In the genomic region with DNA sequence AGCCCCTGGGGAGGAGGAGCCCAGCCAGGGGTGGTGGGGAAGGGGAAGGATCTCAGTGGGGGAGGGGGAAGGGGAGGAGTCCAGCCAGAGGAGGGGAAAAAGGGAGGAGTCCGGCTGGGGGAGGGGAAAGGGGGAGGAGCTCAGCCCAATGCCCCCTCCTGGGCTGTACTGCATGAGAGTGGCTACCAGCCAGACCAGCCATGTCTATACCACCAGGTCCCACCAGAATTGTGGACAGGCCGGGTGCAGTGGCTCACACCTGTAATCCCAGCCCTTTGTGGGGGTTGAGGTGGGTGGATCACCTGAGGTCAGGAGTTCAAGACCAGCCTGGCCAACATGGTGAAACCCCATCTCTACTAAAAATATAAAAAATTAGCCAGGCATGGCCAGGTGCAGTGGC, we compare ENCODE assay signal across 20 cellular contexts. TPM values are rescaled to one million over a fixed set of nuclear protein-coding genes. Genes with fewer than 3 reads are reported as not detected.
DNase-seq lines count a peak whose midpoint lies in the region; TF ChIP-seq lines count a peak whose summit lies in the region.
"Had no signal": no experiment of that assay in that cellular context is flagged by ENCODE, and none has a peak within 500 bp of the region (broad histone marks: within the 10 kb centered on the region; RNA-seq: fewer than 3 reads in every experiment).

No MANE protein-coding gene starts in this region.

- DNase-seq in activated effector memory CD4-positive, alpha-beta T cell treated with anti-CD3 and anti-CD28 coated beads, Interleukin-2, amount 50 U/mL, for 16 hours: peak; percentile 38
- no peak for DNase-seq in activated effector memory CD4-positive, alpha-beta T cell treated with Interleukin-2 at 50 U/mL for 16 hours
- DNase-seq in coronary artery (ENCODE audit: low spot score) (peak; percentile 31), sigmoid colon (peak; percentile 28), DMS 273 treated with DMSO at 0.1 percent for 48 hours (lab: John Stamatoyannopoulos, UW) (no peak), SIG-M5 treated with dmso at 0.1 percent for 504 hours (lab: John Stamatoyannopoulos, UW; ENCODE audit: unreplicated experiment) (no peak)
- DNase-seq in activated naive CD4-positive, alpha-beta T cell treated with anti-CD3 and anti-CD28 coated beads, Interleukin-2, amount 10 ng/mL, durations not matched to agents 7 days and 5 days: no peak
- DNase-seq: CD4-positive, CD25-positive, alpha-beta regulatory T cell; IMR-90; KG1; MG63; NCI-H1105 treated with DMSO at 0.1 percent for 48 hours; NCI-H146; NCI-H1930; NCI-H2107; NCI-H524 treated with DMSO at 0.1 percent for 48 hours; NCI-H774; SJCRH30 had no signal

- no peak for TF ChIP-seq POLR2A in sigmoid colon (IDR thresholded peaks at IDR 0.05)

- WGBS in sigmoid colon, 2 donors: 61 to 73% methylated on average over 2 of the region's 2 CpGs

- no peaks in the 10 kb centered on the region for H3K36me3 ChIP-seq in sigmoid colon
- H3K36me3 ChIP-seq: BLaER1, MG63, SJCRH30 had no signal

- H3K9me3 Mint-ChIP-seq in activated naive CD4-positive, alpha-beta T cell treated with anti-CD3 and anti-CD28 coated beads, Interleukin-2, amount 10 ng/mL, durations not matched to agents 7 days and 5 days: no peaks in the 10 kb centered on the region

- TF ChIP-seq CTCF in coronary artery (IDR thresholded peaks at IDR 0.05) (no peak), sigmoid colon (IDR thresholded peaks at IDR 0.05) (no peak)

- H3K4me3 Mint-ChIP-seq in activated naive CD4-positive, alpha-beta T cell treated with anti-CD3 and anti-CD28 coated beads, Interleukin-2, amount 10 ng/mL, durations not matched to agents 7 days and 5 days: no peak overlapping the region
- H3K4me3 Mint-ChIP-seq: CD4-positive, CD25-positive, alpha-beta regulatory T cell had no signal

- H3K27me3 Mint-ChIP-seq in activated naive CD4-positive, alpha-beta T cell treated with anti-CD3 and anti-CD28 coated beads, Interleukin-2, amount 10 ng/mL, durations not matched to agents 7 days and 5 days: no peaks in the 10 kb centered on the region
- H3K27me3 Mint-ChIP-seq: CD4-positive, CD25-positive, alpha-beta regulatory T cell had no signal

- no peak overlapping the region for H3K4me3 ChIP-seq in coronary artery
- no peak overlapping the region for H3K4me3 ChIP-seq in sigmoid colon
- H3K4me3 ChIP-seq: BLaER1, MG63, SJCRH30 had no signal

- H3K36me3 Mint-ChIP-seq in activated naive CD4-positive, alpha-beta T cell treated with anti-CD3 and anti-CD28 coated beads, Interleukin-2, amount 10 ng/mL, durations not matched to agents 7 days and 5 days: no peaks in the 10 kb centered on the region
- H3K36me3 Mint-ChIP-seq: CD4-positive, CD25-positive, alpha-beta regulatory T cell had no signal

- no peaks in the 10 kb centered on the region for H3K4me1 ChIP-seq in sigmoid colon
- H3K4me1 ChIP-seq: SJCRH30 had no signal

- no peaks in the 10 kb centered on the region for H3K9me3 ChIP-seq in sigmoid colon
- H3K9me3 ChIP-seq: BLaER1, MG63, SJCRH30 had no signal

- CTCF ChIA-PET in activated naive CD4-positive, alpha-beta T cell treated with anti-CD3 and anti-CD28 coated beads, Interleukin-2, amount 10 ng/mL, durations not matched to agents 7 days and 5 days (lab: Charles Lee): no interaction called here

- H3K27ac Mint-ChIP-seq in activated naive CD4-positive, alpha-beta T cell treated with anti-CD3 and anti-CD28 coated beads, Interleukin-2, amount 10 ng/mL, durations not matched to agents 7 days and 5 days: no peak overlapping the region
- H3K27ac Mint-ChIP-seq: CD4-positive, CD25-positive, alpha-beta regulatory T cell had no signal

- no peak for TF ChIP-seq EP300 in sigmoid colon (IDR thresholded peaks at IDR 0.05)

- no peak overlapping the region for H3K27ac ChIP-seq in coronary artery
- no peak overlapping the region for H3K27ac ChIP-seq in sigmoid colon
- H3K27ac ChIP-seq: BLaER1, SJCRH30 had no signal

- H3K4me1 Mint-ChIP-seq in activated naive CD4-positive, alpha-beta T cell treated with anti-CD3 and anti-CD28 coated beads, Interleukin-2, amount 10 ng/mL, durations not matched to agents 7 days and 5 days: no peaks in the 10 kb centered on the region
- H3K4me1 Mint-ChIP-seq: CD4-positive, CD25-positive, alpha-beta regulatory T cell had no signal

- intact Hi-C loops in sigmoid colon (cut with DNase I): no loop called here

- H3K27me3 ChIP-seq in sigmoid colon: no peaks in the 10 kb centered on the region
- H3K27me3 ChIP-seq: BLaER1, MG63 had no signal

RNA-seq across cellular contexts. Expression of a gene that starts 30.7 kb away (rescaled TPM):
- total RNA-seq in sigmoid colon: 10 to 100 TPM in 3 of 4 donors, 1 to 10 TPM in 1; 9.2 to 33.2 (median 14.6) TPM
- polyA plus RNA-seq in sigmoid colon: 1 to 10 TPM in 2 of 3 donors, under 1 TPM in 1; 0.69 to 5.9 (median 1.2) TPM
- total RNA-seq: CD4-positive, CD25-positive, alpha-beta regulatory T cell; G401; SJCRH30 had no signal

Comparison
In these comparisons a context has a peak if more than half of its experiments do, and no peak if none do; other contexts are left out.
1. DNase-seq: peak in activated effector memory CD4-positive, alpha-beta T cell treated with anti-CD3 and anti-CD28 coated beads, Interleukin-2, amount 50 U/mL, for 16 hours (single experiment), coronary artery (single experiment) and sigmoid colon (single experiment); none in activated effector memory CD4-positive, alpha-beta T cell treated with Interleukin-2 at 50 U/mL for 16 hours (single experiment), activated naive CD4-positive, alpha-beta T cell treated with anti-CD3 and anti-CD28 coated beads, Interleukin-2, amount 10 ng/mL, durations not matched to agents 7 days and 5 days (single experiment), DMS 273 treated with DMSO at 0.1 percent for 48 hours (single experiment) and SIG-M5 treated with dmso at 0.1 percent for 504 hours (single experiment).